In the genomic region with DNA sequence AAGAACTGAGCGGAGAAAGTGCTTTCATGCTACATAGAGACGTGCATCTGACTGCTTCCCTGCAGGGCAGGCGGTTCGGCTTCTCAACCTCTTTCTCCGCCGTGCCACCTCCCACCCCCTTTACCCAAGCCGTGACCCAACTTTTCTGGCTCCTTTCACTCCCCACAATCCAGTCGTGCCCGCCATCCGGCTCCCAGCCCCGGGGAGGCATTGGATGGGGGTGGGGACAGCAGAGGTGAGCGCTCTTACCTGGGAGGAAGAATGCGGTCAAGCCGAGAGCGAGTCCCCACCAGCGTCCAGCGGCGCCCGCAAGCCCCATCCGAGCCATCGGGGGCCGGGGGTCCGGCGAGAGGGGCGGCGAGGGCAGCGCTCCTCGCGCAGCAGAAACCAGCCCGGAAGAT, we compare ENCODE assay signal across 8 cellular contexts. TPM values are rescaled to one million over a fixed set of nuclear protein-coding genes. Genes with fewer than 3 reads are reported as not detected.
DNase-seq lines count a peak whose midpoint lies in the region; ATAC-seq and TF ChIP-seq lines count a peak whose summit lies in the region.

No MANE protein-coding gene starts in this region.

- peaks cover 19 to 65% (median 26%) of the 10 kb centered on the region in 3 donors for H3K4me1 ChIP-seq in esophagus squamous epithelium
- peaks cover 12% of the 10 kb centered on the region for H3K4me1 ChIP-seq in prostate gland (replicated peaks)

- peak; percentile 28 for DNase-seq in activated naive CD4-positive, alpha-beta T cell treated with anti-CD3 and anti-CD28 coated beads, Interleukin-2, amount 10 ng/mL, durations not matched to agents 7 days and 5 days
- no peak for DNase-seq in activated naive CD4-positive, alpha-beta T cell treated with anti-CD3 and anti-CD28 coated beads, Interleukin-2, amount 50 U/mL, for 16 hours
- no peak for DNase-seq in esophagus squamous epithelium (lab: John Stamatoyannopoulos, UW)
- DNase-seq in prostate gland (ENCODE audit: low spot score) = peak; percentile 24
- DNase-seq in SHP77 treated with DMSO at 0.1 percent for 48 hours (lab: John Stamatoyannopoulos, UW) = no peak
- DNase-seq in SKM-1 treated with dmso at 0.1 percent for 144 hours (lab: John Stamatoyannopoulos, UW; ENCODE audit: unreplicated experiment) = no peak

- H3K27ac ChIP-seq in esophagus squamous epithelium (peak overlapping the region; percentile 93 to 98 (median 98)), prostate gland (peak overlapping the region; percentile 84 to 92)

- H3K4me3 Mint-ChIP-seq in activated naive CD4-positive, alpha-beta T cell treated with anti-CD3 and anti-CD28 coated beads, Interleukin-2, amount 10 ng/mL, durations not matched to agents 7 days and 5 days = peak overlapping the region; percentile 81

- H3K36me3 Mint-ChIP-seq in activated naive CD4-positive, alpha-beta T cell treated with anti-CD3 and anti-CD28 coated beads, Interleukin-2, amount 10 ng/mL, durations not matched to agents 7 days and 5 days = no peaks in the 10 kb centered on the region

- intact Hi-C loops in esophagus squamous epithelium (cut with DNase I) (loop anchor here (5.0 kb wide), 1 partner anchor 46 kb away; no protein-coding TSS in a partner anchor), prostate gland (cut with DNase I) (loop anchor here (5.0 to 10.0 kb wide), 4 partner anchors 61 to 379 kb away; no protein-coding TSS in a partner anchor)

- ATAC-seq in SK-N-SH treated with all-trans-retinoic acid at 6 μM for 48 hours (peak; percentile 4), GM19455 (IDR thresholded peaks at IDR 0.05; ENCODE audit: unreplicated experiment) (no peak)

- H3K27ac Mint-ChIP-seq in activated naive CD4-positive, alpha-beta T cell treated with anti-CD3 and anti-CD28 coated beads, Interleukin-2, amount 10 ng/mL, durations not matched to agents 7 days and 5 days = no peak overlapping the region

- H3K27me3 Mint-ChIP-seq in activated naive CD4-positive, alpha-beta T cell treated with anti-CD3 and anti-CD28 coated beads, Interleukin-2, amount 10 ng/mL, durations not matched to agents 7 days and 5 days = peaks cover 71% of the 10 kb centered on the region

- H3K9me3 Mint-ChIP-seq in activated naive CD4-positive, alpha-beta T cell treated with anti-CD3 and anti-CD28 coated beads, Interleukin-2, amount 10 ng/mL, durations not matched to agents 7 days and 5 days = no peaks in the 10 kb centered on the region

- peak overlapping the region; percentile 68 to 95 (median 86) for H3K4me3 ChIP-seq in esophagus squamous epithelium
- H3K4me3 ChIP-seq in prostate gland = peak overlapping the region; percentile 77 to 78

- WGBS in esophagus squamous epithelium, 2 donors = 0% methylated on average over 5 to 7 of the region's 30 CpGs
- under 1% methylated on average over 30 of the region's 30 CpGs for WGBS in prostate gland

- CTCF ChIA-PET in activated naive CD4-positive, alpha-beta T cell treated with anti-CD3 and anti-CD28 coated beads, Interleukin-2, amount 10 ng/mL, durations not matched to agents 7 days and 5 days (lab: Charles Lee) = interaction anchor here (1.1 to 3.2 kb wide), 4 partner anchors 18 to 252 kb away, joined by 3 to 47 read pairs (median 12); no protein-coding TSS in a partner anchor

- TF ChIP-seq POLR2A in esophagus squamous epithelium (IDR thresholded peaks at IDR 0.05) (no peak), prostate gland (IDR thresholded peaks at IDR 0.05) (no peak)

- H3K27me3 ChIP-seq in esophagus squamous epithelium = no peaks in the 10 kb centered on the region
- no peaks in the 10 kb centered on the region for H3K27me3 ChIP-seq in prostate gland (replicated peaks; ENCODE audit: insufficient read depth)

- peaks cover 0 to 4% (median 0%) of the 10 kb centered on the region in 3 donors for H3K36me3 ChIP-seq in esophagus squamous epithelium
- no peaks in the 10 kb centered on the region for H3K36me3 ChIP-seq in prostate gland

- TF ChIP-seq CTCF in esophagus squamous epithelium (IDR thresholded peaks at IDR 0.05) (no peak), prostate gland (IDR thresholded peaks at IDR 0.05) (no peak)

- peaks cover 7% of the 10 kb centered on the region for H3K4me1 Mint-ChIP-seq in activated naive CD4-positive, alpha-beta T cell treated with anti-CD3 and anti-CD28 coated beads, Interleukin-2, amount 10 ng/mL, durations not matched to agents 7 days and 5 days

- H3K9me3 ChIP-seq in esophagus squamous epithelium (no peaks in the 10 kb centered on the region), prostate gland (no peaks in the 10 kb centered on the region)

TF ChIP-seq in SK-N-SH treated with all-trans-retinoic acid at 6 μM for 48 hours, 23 proteins besides CTCF, POLR2A, EP300 and RAD21:
- TF ChIP-seq, protein P1, sequence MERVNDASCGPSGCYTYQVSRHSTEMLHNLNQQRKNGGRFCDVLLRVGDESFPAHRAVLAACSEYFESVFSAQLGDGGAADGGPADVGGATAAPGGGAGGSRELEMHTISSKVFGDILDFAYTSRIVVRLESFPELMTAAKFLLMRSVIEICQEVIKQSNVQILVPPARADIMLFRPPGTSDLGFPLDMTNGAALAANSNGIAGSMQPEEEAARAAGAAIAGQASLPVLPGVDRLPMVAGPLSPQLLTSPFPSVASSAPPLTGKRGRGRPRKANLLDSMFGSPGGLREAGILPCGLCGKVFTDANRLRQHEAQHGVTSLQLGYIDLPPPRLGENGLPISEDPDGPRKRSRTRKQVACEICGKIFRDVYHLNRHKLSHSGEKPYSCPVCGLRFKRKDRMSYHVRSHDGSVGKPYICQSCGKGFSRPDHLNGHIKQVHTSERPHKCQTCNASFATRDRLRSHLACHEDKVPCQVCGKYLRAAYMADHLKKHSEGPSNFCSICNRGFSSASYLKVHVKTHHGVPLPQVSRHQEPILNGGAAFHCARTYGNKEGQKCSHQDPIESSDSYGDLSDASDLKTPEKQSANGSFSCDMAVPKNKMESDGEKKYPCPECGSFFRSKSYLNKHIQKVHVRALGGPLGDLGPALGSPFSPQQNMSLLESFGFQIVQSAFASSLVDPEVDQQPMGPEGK (CRISPR knock-in tag; IDR thresholded peaks at IDR 0.05; ENCODE audit: borderline replicate concordance) = no peak
- TF ChIP-seq, protein P2, sequence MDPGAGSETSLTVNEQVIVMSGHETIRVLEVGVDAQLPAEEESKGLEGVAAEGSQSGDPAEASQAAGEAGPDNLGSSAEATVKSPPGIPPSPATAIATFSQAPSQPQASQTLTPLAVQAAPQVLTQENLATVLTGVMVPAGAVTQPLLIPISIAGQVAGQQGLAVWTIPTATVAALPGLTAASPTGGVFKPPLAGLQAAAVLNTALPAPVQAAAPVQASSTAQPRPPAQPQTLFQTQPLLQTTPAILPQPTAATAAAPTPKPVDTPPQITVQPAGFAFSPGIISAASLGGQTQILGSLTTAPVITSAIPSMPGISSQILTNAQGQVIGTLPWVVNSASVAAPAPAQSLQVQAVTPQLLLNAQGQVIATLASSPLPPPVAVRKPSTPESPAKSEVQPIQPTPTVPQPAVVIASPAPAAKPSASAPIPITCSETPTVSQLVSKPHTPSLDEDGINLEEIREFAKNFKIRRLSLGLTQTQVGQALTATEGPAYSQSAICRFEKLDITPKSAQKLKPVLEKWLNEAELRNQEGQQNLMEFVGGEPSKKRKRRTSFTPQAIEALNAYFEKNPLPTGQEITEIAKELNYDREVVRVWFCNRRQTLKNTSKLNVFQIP (CRISPR knock-in tag; IDR thresholded peaks at IDR 0.05; ENCODE audit: borderline replicate concordance, low read depth) = no peak
TF ChIP-seq in SK-N-SH treated with all-trans-retinoic acid at 6 μM for 48 hours: peak in this region for 0.

RNA-seq across cellular contexts. Expression of gene NECTIN1, which starts 0.8 kb away (rescaled TPM):
- total RNA-seq in esophagus squamous epithelium (100 to 1,000 TPM in 2 of 4 donors, 10 to 100 TPM in 2; 72.5 to 163 (median 117) TPM), prostate gland (10 to 100 TPM; 18.7 to 28.2 TPM)

Comparison
In these comparisons a context has a peak if more than half of its experiments do, and no peak if none do; other contexts are left out.
1. DNase-seq: peak in activated naive CD4-positive, alpha-beta T cell treated with anti-CD3 and anti-CD28 coated beads, Interleukin-2, amount 10 ng/mL, durations not matched to agents 7 days and 5 days (single experiment) and prostate gland (single experiment); none in activated naive CD4-positive, alpha-beta T cell treated with anti-CD3 and anti-CD28 coated beads, Interleukin-2, amount 50 U/mL, for 16 hours (single experiment), esophagus squamous epithelium (single experiment), SHP77 treated with DMSO at 0.1 percent for 48 hours (single experiment) and SKM-1 treated with dmso at 0.1 percent for 144 hours (single experiment).